ENCODE assay signal across 22 cellular contexts in genomic region chr6:108029226-108029921, GRCh38.
DNase-seq lines count a peak whose midpoint lies in the region; ATAC-seq lines count a peak whose summit lies in the region.
"Had no signal": no experiment of that assay in that cellular context is flagged by ENCODE, and none has a peak within 500 bp of the region (broad histone marks: within the 10 kb centered on the region; RNA-seq: fewer than 3 reads in every experiment).

No MANE protein-coding gene starts in this region.

- ATAC-seq in HG03439 (IDR thresholded peaks at IDR 0.05; ENCODE audit: unreplicated experiment) (no peak), GM18511 (IDR thresholded peaks at IDR 0.05; ENCODE audit: unreplicated experiment) (no peak)
- ATAC-seq: activated CD4-positive, alpha-beta T cell treated with anti-CD3 and anti-CD28 coated beads for 36 hours; esophagus mucosa; left lung; naive thymus-derived CD8-positive, alpha-beta T cell; stimulated activated naive B cell treated with anti-CD40 and anti-IgM and Interleukin-4, amounts not matched to agents 10 μg/mL and 1 μg/mL and 100 μg/mL, for 72 hours had no signal

- DNase-seq in D341Med (ENCODE audit: low spot score), result peak; percentile 50
- peak; percentile 73 for DNase-seq in NCI-H1436 (lab: John Stamatoyannopoulos, UW)
- DNase-seq in NCI-H69 (lab: John Stamatoyannopoulos, UW), result peak; percentile 95
- DNase-seq in left kidney (ENCODE audit: low read depth, low spot score), result peak; percentile 70
- DNase-seq in NAMALWA (ENCODE audit: low spot score), result no peak
- no peak for DNase-seq in effector CD4-positive, alpha-beta T cell
- DNase-seq: ACHN; activated CD4-positive, alpha-beta T cell treated with anti-CD3 and anti-CD28 coated beads for 36 hours; activated CD8-positive, alpha-beta memory T cell treated with anti-CD3 and anti-CD28 coated beads for 24 hours; activated gamma-delta T cell; activated T-cell treated with anti-CD3 and anti-CD28 coated beads, Interleukin-2, amount 50 U/mL, for 1 hour; effector memory CD4-positive, alpha-beta T cell; foreskin melanocyte; immature natural killer cell; IMR-90; left lung; naive thymus-derived CD8-positive, alpha-beta T cell; NCI-H1417 treated with DMSO at 0.1 percent for 48 hours; stimulated activated naive B cell treated with anti-CD40 and anti-IgM and Interleukin-4, amounts not matched to agents 10 μg/mL and 1 μg/mL and 100 μg/mL, for 72 hours had no signal

Comparison
In these comparisons a context has a peak if more than half of its experiments do, and no peak if none do; other contexts are left out.
1. DNase-seq: peak in D341Med (single experiment), NCI-H1436 (single experiment), NCI-H69 (single experiment) and left kidney (single experiment); none in NAMALWA (single experiment) and effector CD4-positive, alpha-beta T cell (single experiment).